ENCODE assay signal across 21 cellular contexts in the genomic region with DNA sequence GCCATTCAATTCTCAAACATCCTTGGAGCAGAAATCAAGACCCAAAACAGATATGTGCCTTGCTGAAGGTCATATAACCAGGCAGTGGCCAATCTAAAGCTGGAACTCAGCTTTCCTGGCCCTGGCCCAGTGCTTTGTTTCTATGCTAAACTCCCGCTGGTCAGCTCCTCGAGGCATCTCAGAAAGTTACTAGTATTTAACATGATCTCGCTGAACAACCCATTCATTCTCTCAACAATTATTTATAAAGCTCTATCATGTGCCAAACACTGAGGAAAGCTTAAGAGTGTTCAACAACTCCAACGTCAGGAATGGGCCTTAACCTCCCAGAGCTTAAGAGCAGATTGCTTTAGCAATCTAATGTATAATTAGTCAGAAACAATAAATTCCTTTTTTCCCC. TPM values are rescaled to one million over a fixed set of nuclear protein-coding genes. Genes with fewer than 3 reads are reported as not detected.
DNase-seq lines count a peak whose midpoint lies in the region; FAIRE-seq and TF ChIP-seq lines count a peak whose summit lies in the region.
"Had no signal": no experiment of that assay in that cellular context is flagged by ENCODE, and none has a peak within 500 bp of the region (broad histone marks: within the 10 kb centered on the region; RNA-seq: fewer than 3 reads in every experiment).

No MANE protein-coding gene starts in this region.

- H3K4me3 ChIP-seq in HEK293 (ENCODE audit: low read depth, low read length) (no peak overlapping the region), H1 (ENCODE audit: extremely low read depth in 1 of 4, insufficient read depth in 2 of 4, low read depth in 3 of 4, low read length in 4 of 4) (no peak overlapping the region), GM23248 (no peak overlapping the region)
- H3K4me3 ChIP-seq: HAP-1 had no signal

- H3K9me2 ChIP-seq in GM23248 (ENCODE audit: insufficient read depth) = no peaks in the 10 kb centered on the region

- H3K4me1 ChIP-seq in HEK293 (ENCODE audit: control insufficient read depth, insufficient read depth, low read length) = peaks cover 22% of the 10 kb centered on the region
- H3K4me1 ChIP-seq in H1 (replicated peaks in 1 of 4; ENCODE audit: control insufficient read depth in 3 of 4, insufficient read depth in 4 of 4, low read length in 3 of 4) = no peaks in the 10 kb centered on the region
- H3K4me1 ChIP-seq in GM23248 (ENCODE audit: insufficient read depth) = peaks cover 28% of the 10 kb centered on the region

- H3K9me3 ChIP-seq in HEK293 (ENCODE audit: control insufficient read depth, insufficient read depth, low read depth, low read length) (no peaks in the 10 kb centered on the region), H1 (ENCODE audit: insufficient read depth in 2 of 2, low read depth in 1 of 2, low read length in 1 of 2) (no peaks in the 10 kb centered on the region), GM23248 (ENCODE audit: low read depth) (no peaks in the 10 kb centered on the region)
- H3K9me3 ChIP-seq: Caco-2, HAP-1 had no signal

- no peaks in the 10 kb centered on the region for H3K9me3 Mint-ChIP-seq in nephron
- H3K9me3 Mint-ChIP-seq: CD4-positive, alpha-beta T cell; HFFc6 had no signal

- in situ Hi-C loops in GM13976 (cut with MboI; ENCODE audit: low sequenced_read_pairs, unreplicated experiment) (no loop called here), GM23248 (cut with MboI) (no loop called here)

- 0 out of 2 replicates have a peak overlapping the region, but pooled peaks have one; percentile 42 for H2AFZ ChIP-seq in H1 (ENCODE audit: low read length)
- no peak overlapping the region for H2AFZ ChIP-seq in GM23248

- POLR2A ChIA-PET in HEK293 (lab: Yijun Ruan, JAX) = interaction anchor here (1.1 kb wide), 1 partner anchor 54 kb away, joined by 3 read pairs; the partner anchor contains the start of gene FOXD1
- POLR2A ChIA-PET in H1 (lab: Charles Lee; ENCODE audit: partially characterized antibody) = no interaction called here

- H3K4me3 Mint-ChIP-seq in nephron = no peak overlapping the region
- H3K4me3 Mint-ChIP-seq: CD4-positive, alpha-beta T cell; HFFc6; IgD-negative memory B cell had no signal

- H3F3A ChIP-seq in GM23248 (ENCODE audit: insufficient read depth) = peaks cover 23% of the 10 kb centered on the region

- H3K23me2 ChIP-seq in H1 (ENCODE audit: low read depth, low read length) = no peaks in the 10 kb centered on the region

- no peak for TF ChIP-seq POLR2A in H1 (IDR thresholded peaks at IDR 0.05; ENCODE audit: control extremely low read depth in 1 of 2, low read depth in 2 of 2, low read length in 2 of 2)

- no peak overlapping the region for H3K4me2 ChIP-seq in H1 (ENCODE audit: insufficient read depth in 1 of 2, low read depth in 2 of 2, low read length in 2 of 2)
- no peak overlapping the region for H3K4me2 ChIP-seq in GM23248 (ENCODE audit: unreplicated experiment)

- no peaks in the 10 kb centered on the region for H3K79me2 ChIP-seq in H1 (ENCODE audit: control insufficient read depth in 1 of 2, insufficient read depth in 2 of 2, low read length in 2 of 2)
- no peaks in the 10 kb centered on the region for H3K79me2 ChIP-seq in GM23248 (ENCODE audit: insufficient read depth)

- H4K91ac ChIP-seq in H1 (replicated peaks; ENCODE audit: insufficient read length, low read length) = no peak overlapping the region

- TF ChIP-seq RAD21 in H1 (IDR thresholded peaks at IDR 0.05 in 1 of 2, conservative IDR thresholded peaks at IDR 0.05 in 1 of 2; ENCODE audit: low read depth in 2 of 2, low read length in 2 of 2) = no peak

- H3K56ac ChIP-seq in H1 (replicated peaks; ENCODE audit: insufficient read length, low read depth, low read length) = no peak overlapping the region

- peaks cover 5% of the 10 kb centered on the region for H3K27me3 Mint-ChIP-seq in nephron (ENCODE audit: low read depth)

- H4K20me1 ChIP-seq in H1 (replicated peaks in 1 of 2; ENCODE audit: control insufficient read depth in 1 of 2, insufficient read depth in 2 of 2, low read length in 2 of 2) (no peaks in the 10 kb centered on the region), GM23248 (ENCODE audit: insufficient read depth) (no peaks in the 10 kb centered on the region)

- no peaks in the 10 kb centered on the region for H3K79me1 ChIP-seq in H1 (ENCODE audit: low read depth, low read length)

- DNase-seq in DMS79 treated with DMSO at 0.1 percent for 48 hours (lab: John Stamatoyannopoulos, UW) (peak; percentile 43), H1 (ENCODE audit: low read depth in 1 of 2, low spot score in 2 of 2) (no peak), DMS153 treated with DMSO at 0.1 percent for 48 hours (lab: John Stamatoyannopoulos, UW; ENCODE audit: unreplicated experiment) (no peak), GM13976 (ENCODE audit: low spot score) (no peak), NCI-H2081 (lab: John Stamatoyannopoulos, UW) (no peak), GM23248 (no peak)
- DNase-seq: AML-193; Caco-2; CD4-positive, alpha-beta T cell; GDM1; HFFc6; Kasumi-1; KG1 had no signal

- no peak overlapping the region for H3K23ac ChIP-seq in H1 (ENCODE audit: insufficient read length)

- no peak overlapping the region for H2AK5ac ChIP-seq in H1 (ENCODE audit: low read depth, low read length)

- H2BK20ac ChIP-seq in H1 (ENCODE audit: low read length) = no peak overlapping the region

- H3K27me3 ChIP-seq in H1 (replicated peaks in 1 of 4; ENCODE audit: control insufficient read depth in 3 of 4, extremely low read depth in 1 of 4, insufficient read depth in 3 of 4, low read length in 3 of 4) = no peaks in the 10 kb centered on the region; a peak in 1 of 7 replicates
- H3K27me3 ChIP-seq in GM23248 (replicated peaks; ENCODE audit: insufficient read depth) = no peaks in the 10 kb centered on the region

- CTCF ChIA-PET in HEK293 (lab: Yijun Ruan, JAX) = interaction anchor here (0.8 to 1.7 kb wide), 2 partner anchors 15 to 178 kb away, joined by 4 to 6 read pairs; no protein-coding TSS in a partner anchor
- CTCF ChIA-PET in H1 (lab: Charles Lee; ENCODE audit: partially characterized antibody) = interaction anchor here (1.6 to 1.8 kb wide), 2 partner anchors 16 to 25 kb away, joined by 4 to 5 read pairs; no protein-coding TSS in a partner anchor

- no peak overlapping the region for H2BK15ac ChIP-seq in H1 (ENCODE audit: low read length)

- no peak overlapping the region for H3K4ac ChIP-seq in H1 (replicated peaks; ENCODE audit: insufficient read length, low read depth, low read length)

- H3K27ac ChIP-seq in HEK293 (ENCODE audit: extremely low read depth, low read depth, low read length) = no peak overlapping the region
- no peak overlapping the region for H3K27ac ChIP-seq in H1 (ENCODE audit: low read depth, low read length)
- no peak overlapping the region for H3K27ac ChIP-seq in GM23248
- H3K27ac ChIP-seq: C4-2B had no signal

- no peak overlapping the region for H3K14ac ChIP-seq in H1 (ENCODE audit: insufficient read length)

- FAIRE-seq in H1 (lab: Jason Lieb, UNC) = no peak
- FAIRE-seq: A204.1, GM12892, HepG2 had no signal

- H4K5ac ChIP-seq in H1 (ENCODE audit: insufficient read length, low read depth, low read length) = no peak overlapping the region

- H3K36me3 ChIP-seq in HEK293 (ENCODE audit: control insufficient read depth in 2 of 2, insufficient read depth in 1 of 2, low read length in 2 of 2) = no peaks in the 10 kb centered on the region
- H3K36me3 ChIP-seq in H1 (ENCODE audit: control insufficient read depth in 2 of 4, insufficient read depth in 4 of 4, low read length in 3 of 4) = no peaks in the 10 kb centered on the region
- H3K36me3 ChIP-seq in GM23248 (ENCODE audit: low read depth) = no peaks in the 10 kb centered on the region
- H3K36me3 ChIP-seq: HAP-1 had no signal

- no peak for TF ChIP-seq EP300 in H1 (IDR thresholded peaks at IDR 0.05; ENCODE audit: borderline replicate concordance in 1 of 2, low read depth in 2 of 2, low read length in 2 of 2)

- TF ChIP-seq CTCF in HEK293 (tag by site-specific recombination; IDR thresholded peaks at IDR 0.05) (no peak), H1 (IDR thresholded peaks at IDR 0.05; ENCODE audit: control extremely low read depth in 1 of 3, insufficient read depth in 1 of 3, low read depth in 1 of 3, low read length in 3 of 3) (no peak), nephron (IDR thresholded peaks at IDR 0.05; ENCODE audit: unreplicated experiment in 3 of 3) (no peak), GM13976 (IDR thresholded peaks at IDR 0.05; ENCODE audit: borderline replicate concordance, control extremely low read depth, extremely low read depth, insufficient read depth, missing control alignments) (no peak)

- H3K9ac ChIP-seq in H1 (replicated peaks in 1 of 4; ENCODE audit: extremely low read depth in 1 of 4, low read depth in 3 of 4, low read length in 3 of 4) (no peak overlapping the region), GM23248 (no peak overlapping the region)

- H3K36me3 Mint-ChIP-seq in nephron (ENCODE audit: low read depth) = no peaks in the 10 kb centered on the region

- H2BK5ac ChIP-seq in H1 (ENCODE audit: low read depth, low read length) = no peak overlapping the region

- H3K4me1 Mint-ChIP-seq in nephron = peaks cover 27% of the 10 kb centered on the region

- no peak overlapping the region for H2BK12ac ChIP-seq in H1 (ENCODE audit: low read depth, low read length)

- no peak overlapping the region for H2BK120ac ChIP-seq in H1 (replicated peaks; ENCODE audit: low read depth, low read length)

- WGBS in H1 (ENCODE audit: extremely low coverage in 1 of 2, insufficient coverage in 1 of 2, insufficient read length in 1 of 2, insufficient replicate concordance in 2 of 2, low coverage in 1 of 2, low lambda C conversion rate in 2 of 2, missing lambda C conversion rate in 1 of 2), 2 experiments = 81% methylated on average over 4 of the region's 4 CpGs; no CpG with 5 or more reads in 1 of the 2 experiments
- WGBS in GM23248 (ENCODE audit: low coverage in 1 of 2, low lambda C conversion rate in 2 of 2, missing lambda C conversion rate in 2 of 2), 2 experiments = 79 to 82% methylated on average over 4 of the region's 4 CpGs

- H4K8ac ChIP-seq in H1 (ENCODE audit: extremely low read depth, insufficient read depth, low read length) = no peak overlapping the region

- H3K18ac ChIP-seq in H1 (ENCODE audit: extremely low read depth, low read length) = no peak overlapping the region

- H3K27ac Mint-ChIP-seq in nephron = peak overlapping the region in 2 of 3 experiments; percentile 35 to 44
- H3K27ac Mint-ChIP-seq: CD4-positive, alpha-beta T cell; HFFc6; IgD-negative memory B cell had no signal

RNA-seq across cellular contexts. Expression of gene FOXD1, which starts 54.0 kb away (rescaled TPM):
- 0.73 and 1.1 TPM in 2 replicates for total RNA-seq in H1 (2021; fragmentation: NEBNext Ultra II Directional; extraction: Animal tissue kit (Norgen Biotek cat#: 25700))
- polyA plus RNA-seq in H1 (2011; rRNA removed) (0.11 and 0.17 TPM in 2 replicates), GM23248 (2016; fragmentation: Nextera tagmentation; extraction: Ambion mirVana) (8.0 and 8.5 TPM in 2 replicates)
- 0.16 TPM for polyA plus RNA-seq in H1 (2011; cell fraction: cytosol; rRNA removed)
- polyA plus RNA-seq in H1 (2011; cell fraction: nucleus; rRNA removed) = 0.23 TPM
- polyA plus RNA-seq in H1 (2012, experiment 1 of 2) = 0.23 to 0.39 TPM (median 0.29 TPM) in 4 replicates
- 0.47 TPM for polyA plus RNA-seq in H1 (2012, experiment 2 of 2)
- 0.34 TPM for polyA plus RNA-seq in H1 (2013, experiment 1 of 2)
- 0.40 TPM for polyA plus RNA-seq in H1 (2013, experiment 2 of 2)
- not detected in 2 replicates for polyA minus RNA-seq in H1 (2011; rRNA and poly(A)+ RNA removed)
- not detected for polyA minus RNA-seq in H1 (2011; cell fraction: cytosol; rRNA and poly(A)+ RNA removed)
- not detected for polyA minus RNA-seq in H1 (2011; cell fraction: nucleus; rRNA and poly(A)+ RNA removed)
- 50.0 and 53.9 TPM in 2 replicates for total RNA-seq in GM23248 (2014; rRNA removed; shearing (Covaris generic))
- total RNA-seq: CD4-positive, alpha-beta T cell had no signal
- polyA plus RNA-seq: IgD-negative memory B cell had no signal

Comparison
In these comparisons a context has a peak if more than half of its experiments do, and no peak if none do; other contexts are left out.
1. RNA of gene FOXD1, which starts 54.0 kb away (total RNA-seq): 50.0 to 53.9 TPM in GM23248; 0.73 to 1.1 TPM in H1; every median in the first group is over 10 times any median in the second.